Comparison of ENCODE assay signal across 14 cellular contexts in genomic region chr19:42089191-42089750, GRCh38. TPM values are rescaled to one million over a fixed set of nuclear protein-coding genes. Genes with fewer than 3 reads are reported as not detected.
DNase-seq lines count a peak whose midpoint lies in the region; ATAC-seq and TF ChIP-seq lines count a peak whose summit lies in the region.
"Had no signal": no experiment of that assay in that cellular context is flagged by ENCODE, and none has a peak within 500 bp of the region (broad histone marks: within the 10 kb centered on the region; RNA-seq: fewer than 3 reads in every experiment).

No MANE protein-coding gene starts in this region.

- peak overlapping the region; percentile 9 to 37 for H3K4me3 Mint-ChIP-seq in stimulated activated naive CD8-positive, alpha-beta T cell treated with anti-CD3 and anti-CD28 coated beads, Interleukin-15, amount 100 ng/mL, for 72 hours
- H3K4me3 Mint-ChIP-seq in activated T-helper 1 cell treated with anti-CD3 and anti-CD28 coated beads, Interleukin-12 subunit alpha, Interleukin-12 subunit beta, Interleukin-2, Interleukin-4 antibody, amounts not matched to agents 30 ng/mL and 10 ng/mL and 1 ng/mL, durations not matched to agents 14 hours and 24 hours and 36 hours: peak overlapping the region; percentile 20

- peaks cover 16% of the 10 kb centered on the region for H3K36me3 Mint-ChIP-seq in activated T-helper 1 cell treated with anti-CD3 and anti-CD28 coated beads, Interleukin-12 subunit alpha, Interleukin-12 subunit beta, Interleukin-2, Interleukin-4 antibody, amounts not matched to agents 30 ng/mL and 10 ng/mL and 1 ng/mL, durations not matched to agents 14 hours and 24 hours and 36 hours (ENCODE audit: low read depth)

- no peaks in the 10 kb centered on the region for H3K9me3 ChIP-seq in muscle layer of duodenum (ENCODE audit: control insufficient read depth in 1 of 2, low read length in 2 of 2)
- no peaks in the 10 kb centered on the region for H3K9me3 ChIP-seq in adrenal gland (replicated peaks in 1 of 3)
- H3K9me3 ChIP-seq: neutrophil had no signal

- H3K36me3 ChIP-seq in muscle layer of duodenum (ENCODE audit: control insufficient read depth in 1 of 2, insufficient read depth in 2 of 2, low read length in 2 of 2): no peaks in the 10 kb centered on the region
- H3K36me3 ChIP-seq in adrenal gland (replicated peaks in 1 of 2): no peaks in the 10 kb centered on the region
- H3K36me3 ChIP-seq: neutrophil had no signal

- DNase-seq in stimulated activated naive CD8-positive, alpha-beta T cell treated with anti-CD3 and anti-CD28 coated beads, Interleukin-15, amount 100 ng/mL, for 72 hours: no peak
- no peak for DNase-seq in stimulated activated naive CD8-positive, alpha-beta T cell treated with anti-CD3 and anti-CD28 coated beads, Interleukin-15, Interleukin-2, amounts not matched to agents 100 U/mL and 50 U/mL, for 24 hours
- DNase-seq in activated T-helper 1 cell treated with anti-CD3 and anti-CD28 coated beads, Interleukin-12 subunit alpha, Interleukin-12 subunit beta, Interleukin-2, Interleukin-4 antibody, amounts not matched to agents 30 ng/mL and 10 ng/mL and 1 ng/mL, durations not matched to agents 14 hours and 24 hours and 36 hours (ENCODE audit: low spot score): no peak
- DNase-seq in epidermal melanocyte (ENCODE audit: insufficient read length, low spot score) (no peak), adrenal gland (no peak)
- DNase-seq: activated CD8-positive, alpha-beta memory T cell treated with anti-CD3 and anti-CD28 coated beads, Interleukin-2, amount 50 U/mL, for 48 hours; left colon; NCI-H446 had no signal

- H3K27ac ChIP-seq in muscle layer of duodenum (ENCODE audit: low read length) (peak overlapping the region; percentile 31), adrenal gland (no peak overlapping the region)
- H3K27ac ChIP-seq: C4-2B, neutrophil had no signal

- H3K27me3 ChIP-seq in muscle layer of duodenum (ENCODE audit: low read depth, low read length) (no peaks in the 10 kb centered on the region), adrenal gland (no peaks in the 10 kb centered on the region)
- H3K27me3 ChIP-seq: neutrophil had no signal

- peak overlapping the region; percentile 30 to 49 for H3K27ac Mint-ChIP-seq in stimulated activated naive CD8-positive, alpha-beta T cell treated with anti-CD3 and anti-CD28 coated beads, Interleukin-15, amount 100 ng/mL, for 72 hours
- H3K27ac Mint-ChIP-seq in activated T-helper 1 cell treated with anti-CD3 and anti-CD28 coated beads, Interleukin-12 subunit alpha, Interleukin-12 subunit beta, Interleukin-2, Interleukin-4 antibody, amounts not matched to agents 30 ng/mL and 10 ng/mL and 1 ng/mL, durations not matched to agents 14 hours and 24 hours and 36 hours: peak overlapping the region; percentile 66

- no peak for ATAC-seq in stimulated activated naive CD8-positive, alpha-beta T cell treated with anti-CD3 and anti-CD28 coated beads, Interleukin-15, amount 100 ng/mL, for 72 hours
- no peak for ATAC-seq in stimulated activated naive CD8-positive, alpha-beta T cell treated with anti-CD3 and anti-CD28 coated beads, Interleukin-15, Interleukin-2, amounts not matched to agents 100 U/mL and 50 U/mL, for 24 hours
- ATAC-seq in HG02885 (IDR thresholded peaks at IDR 0.05; ENCODE audit: poor library complexity, unreplicated experiment): no peak
- ATAC-seq in HG02870 (IDR thresholded peaks at IDR 0.05; ENCODE audit: unreplicated experiment): no peak
- ATAC-seq: left colon had no signal

- no peak for TF ChIP-seq POLR2A in adrenal gland (IDR thresholded peaks at IDR 0.05)

- 80 to 84% (median 81%) methylated on average over 13 of the region's 13 CpGs for WGBS in adrenal gland, 4 donors

- no peaks in the 10 kb centered on the region for H3K27me3 Mint-ChIP-seq in stimulated activated naive CD8-positive, alpha-beta T cell treated with anti-CD3 and anti-CD28 coated beads, Interleukin-15, amount 100 ng/mL, for 72 hours
- H3K27me3 Mint-ChIP-seq in activated T-helper 1 cell treated with anti-CD3 and anti-CD28 coated beads, Interleukin-12 subunit alpha, Interleukin-12 subunit beta, Interleukin-2, Interleukin-4 antibody, amounts not matched to agents 30 ng/mL and 10 ng/mL and 1 ng/mL, durations not matched to agents 14 hours and 24 hours and 36 hours (ENCODE audit: insufficient read depth): no peaks in the 10 kb centered on the region

- H3K4me3 ChIP-seq in muscle layer of duodenum (ENCODE audit: low read depth in 1 of 2, low read length in 2 of 2) (no peak overlapping the region), adrenal gland (no peak overlapping the region)

- TF ChIP-seq CTCF in adrenal gland (IDR thresholded peaks at IDR 0.05): no peak

- intact Hi-C loops in activated T-helper 1 cell treated with anti-CD3 and anti-CD28 coated beads, Interleukin-12 subunit alpha, Interleukin-12 subunit beta, Interleukin-2, Interleukin-4 antibody, amounts not matched to agents 30 ng/mL and 10 ng/mL and 1 ng/mL, durations not matched to agents 14 hours and 24 hours and 36 hours (cut with micrococcal nuclease): no loop called here
- intact Hi-C loops in adrenal gland (cut with DNase I): no loop called here

- H3K4me1 Mint-ChIP-seq in stimulated activated naive CD8-positive, alpha-beta T cell treated with anti-CD3 and anti-CD28 coated beads, Interleukin-15, amount 100 ng/mL, for 72 hours: peaks cover 54% of the 10 kb centered on the region
- peaks cover 39% of the 10 kb centered on the region for H3K4me1 Mint-ChIP-seq in activated T-helper 1 cell treated with anti-CD3 and anti-CD28 coated beads, Interleukin-12 subunit alpha, Interleukin-12 subunit beta, Interleukin-2, Interleukin-4 antibody, amounts not matched to agents 30 ng/mL and 10 ng/mL and 1 ng/mL, durations not matched to agents 14 hours and 24 hours and 36 hours (ENCODE audit: low read depth)

- H3K4me1 ChIP-seq in muscle layer of duodenum (ENCODE audit: control insufficient read depth in 1 of 2, insufficient read depth in 2 of 2, low read length in 2 of 2) (peaks cover 0 to 11% of the 10 kb centered on the region in 2 donors), adrenal gland (replicated peaks in 1 of 2) (no peaks in the 10 kb centered on the region)

- H3K9me3 Mint-ChIP-seq in stimulated activated naive CD8-positive, alpha-beta T cell treated with anti-CD3 and anti-CD28 coated beads, Interleukin-15, amount 100 ng/mL, for 72 hours: no peaks in the 10 kb centered on the region
- no peaks in the 10 kb centered on the region for H3K9me3 Mint-ChIP-seq in activated T-helper 1 cell treated with anti-CD3 and anti-CD28 coated beads, Interleukin-12 subunit alpha, Interleukin-12 subunit beta, Interleukin-2, Interleukin-4 antibody, amounts not matched to agents 30 ng/mL and 10 ng/mL and 1 ng/mL, durations not matched to agents 14 hours and 24 hours and 36 hours

RNA-seq across cellular contexts. Expression of gene ZNF574, which starts 13.3 kb away (rescaled TPM):
- 17.5 and 17.8 TPM in 2 replicates for total RNA-seq in activated T-helper 1 cell treated with anti-CD3 and anti-CD28 coated beads, Interleukin-12 subunit alpha, Interleukin-12 subunit beta, Interleukin-2, Interleukin-4 antibody, amounts not matched to agents 30 ng/mL and 10 ng/mL and 1 ng/mL, durations not matched to agents 14 hours and 24 hours and 36 hours
- total RNA-seq in adrenal gland: 10 to 100 TPM in 7 of 8 donors, 1 to 10 TPM in 1; 9.6 to 16.9 (median 13.4) TPM
- polyA plus RNA-seq in adrenal gland: 1 to 10 TPM; 2.7 to 7.9 (median 5.4) TPM

RNA-seq across cellular contexts. Expression of gene GRIK5, which starts 19.3 kb away (rescaled TPM):
- total RNA-seq in activated T-helper 1 cell treated with anti-CD3 and anti-CD28 coated beads, Interleukin-12 subunit alpha, Interleukin-12 subunit beta, Interleukin-2, Interleukin-4 antibody, amounts not matched to agents 30 ng/mL and 10 ng/mL and 1 ng/mL, durations not matched to agents 14 hours and 24 hours and 36 hours: 3.9 TPM in 2 replicates
- total RNA-seq in adrenal gland: 1 to 10 TPM in 4 of 8 donors, under 1 TPM in 3, not detected in 1; 0.24 to 6.2 (median 1.0) TPM
- polyA plus RNA-seq in adrenal gland: 10 to 100 TPM in 1 of 3 donors, 1 to 10 TPM in 2; 2.3 to 11.9 (median 2.4) TPM

RNA-seq across cellular contexts. Expression of gene POU2F2, which starts 43.0 kb away (rescaled TPM):
- 64.0 and 65.8 TPM in 2 replicates for total RNA-seq in activated T-helper 1 cell treated with anti-CD3 and anti-CD28 coated beads, Interleukin-12 subunit alpha, Interleukin-12 subunit beta, Interleukin-2, Interleukin-4 antibody, amounts not matched to agents 30 ng/mL and 10 ng/mL and 1 ng/mL, durations not matched to agents 14 hours and 24 hours and 36 hours
- 1 to 10 TPM; 1.4 to 4.9 (median 2.9) TPM for total RNA-seq in adrenal gland
- 10 to 100 TPM in 1 of 3 donors, 1 to 10 TPM in 2; 4.2 to 17.2 (median 6.8) TPM for polyA plus RNA-seq in adrenal gland
- total RNA-seq: G401 had no signal

Comparison
In these comparisons a context has a peak if more than half of its experiments do, and no peak if none do; other contexts are left out.
1. RNA of gene POU2F2, which starts 43.0 kb away (total RNA-seq): 64.0 to 65.8 TPM in activated T-helper 1 cell treated with anti-CD3 and anti-CD28 coated beads, Interleukin-12 subunit alpha, Interleukin-12 subunit beta, Interleukin-2, Interleukin-4 antibody, amounts not matched to agents 30 ng/mL and 10 ng/mL and 1 ng/mL, durations not matched to agents 14 hours and 24 hours and 36 hours; 1.4 to 4.9 TPM in adrenal gland; every median in the first group is over 10 times any median in the second.